ENCODE assay signal across 7 cellular contexts in genomic region chr9:98974994-98975712, GRCh38. TPM values are rescaled to one million over a fixed set of nuclear protein-coding genes. Genes with fewer than 3 reads are reported as not detected.
DNase-seq lines count a peak whose midpoint lies in the region; ATAC-seq and TF ChIP-seq lines count a peak whose summit lies in the region.

No MANE protein-coding gene starts in this region.

- peak; percentile 85 for ATAC-seq in HG02571 (IDR thresholded peaks at IDR 0.05; ENCODE audit: unreplicated experiment)

- no peaks in the 10 kb centered on the region for H3K9me3 ChIP-seq in ascending aorta
- no peaks in the 10 kb centered on the region for H3K9me3 ChIP-seq in sigmoid colon

- H3K4me1 ChIP-seq in ascending aorta (peaks cover 0 to 29% of the 10 kb centered on the region in 2 donors), sigmoid colon (peaks cover 0 to 89% (median 76%) of the 10 kb centered on the region in 4 donors)

- peak; percentile 51 for DNase-seq in NCI-H1105 (lab: John Stamatoyannopoulos, UW)
- DNase-seq in T-helper 22 cell (ENCODE audit: low read depth): peak; percentile 41
- DNase-seq in ascending aorta (ENCODE audit: low spot score in 2 of 2): peak in 1 of 2 donors; percentile 92
- peak; percentile 58 for DNase-seq in iPS DF 4.7 (ENCODE audit: extremely low read depth, low spot score)
- DNase-seq in sigmoid colon: peak; percentile 95

- no peak for TF ChIP-seq EP300 in sigmoid colon (IDR thresholded peaks at IDR 0.05)

- H3K27me3 ChIP-seq in ascending aorta (no peaks in the 10 kb centered on the region), sigmoid colon (no peaks in the 10 kb centered on the region)

- H3K36me3 ChIP-seq in ascending aorta (no peaks in the 10 kb centered on the region), sigmoid colon (no peaks in the 10 kb centered on the region)

- peak overlapping the region; percentile 39 to 56 for H3K4me3 ChIP-seq in ascending aorta
- peak overlapping the region; percentile 2 to 37 (median 32) for H3K4me3 ChIP-seq in sigmoid colon

- TF ChIP-seq CTCF in GM12874 (IDR thresholded peaks at IDR 0.05; ENCODE audit: insufficient read depth, low read depth, low read length): peak; percentile 100
- peak; percentile 94 to 100 (median 99) for TF ChIP-seq CTCF in ascending aorta (IDR thresholded peaks at IDR 0.05)
- peak; percentile 93 to 99 (median 97) for TF ChIP-seq CTCF in sigmoid colon (IDR thresholded peaks at IDR 0.05)

- no peak for TF ChIP-seq POLR2A in sigmoid colon (IDR thresholded peaks at IDR 0.05)

- H3K27ac ChIP-seq in ascending aorta (peak overlapping the region; percentile 40 to 47), sigmoid colon (peak overlapping the region; percentile 76 to 91 (median 80))

- intact Hi-C loops in ascending aorta (cut with DNase I): loop anchor here (1.0 to 10.0 kb wide), 4 partner anchors 23 to 930 kb away; partner anchors contain the start of gene STX17
- intact Hi-C loops in sigmoid colon (cut with DNase I): loop anchor here (1.0 to 10.0 kb wide), 3 partner anchors 22 to 840 kb away; partner anchors contain the start of gene GALNT12

- 15 to 16% methylated on average over 33 of the region's 33 CpGs for WGBS in sigmoid colon, 2 donors

RNA-seq across cellular contexts. Expression of gene COL15A1, which starts 31.4 kb away (rescaled TPM):
- total RNA-seq in ascending aorta (58.6 TPM), sigmoid colon (100 to 1,000 TPM in 1 of 4 donors, 10 to 100 TPM in 3; 21.4 to 104 (median 58.0) TPM)
- 1 to 10 TPM in 2 of 3 donors, under 1 TPM in 1; under 0.01 to 7.1 (median 1.8) TPM for polyA plus RNA-seq in sigmoid colon
